12 cellular contexts compared by ENCODE assay signal in genomic region chr7:92421676-92422435, GRCh38. TPM values are rescaled to one million over a fixed set of nuclear protein-coding genes. Genes with fewer than 3 reads are reported as not detected.
A peak's percentile ranks its signal among the peaks of the same experiment; 100 is the strongest.
DNase-seq lines count a peak whose midpoint lies in the region; ATAC-seq and TF ChIP-seq lines count a peak whose summit lies in the region.
"Had no signal": no experiment of that assay in that cellular context is flagged by ENCODE, and none has a peak within 500 bp of the region (broad histone marks: within the 10 kb centered on the region; RNA-seq: fewer than 3 reads in every experiment).

No MANE protein-coding gene starts in this region.

- H3K4me3 Mint-ChIP-seq in stimulated activated memory B cell treated with anti-CD40 and anti-IgM and Interleukin-4, amounts not matched to agents 10 μg/mL and 1 μg/mL and 100 μg/mL, for 72 hours = no peak overlapping the region
- no peak overlapping the region for H3K4me3 Mint-ChIP-seq in CD14-positive monocyte
- H3K4me3 Mint-ChIP-seq: activated naive CD4-positive, alpha-beta T cell treated with anti-CD3 and anti-CD28 coated beads, Interleukin-2, amount 50 U/mL, for 24 hours had no signal

- H2BK120ac ChIP-seq in neuronal stem cell (ENCODE audit: low read depth, low read length) = no peak overlapping the region

- H3K4ac ChIP-seq in neuronal stem cell (ENCODE audit: low read length) = no peak overlapping the region

- TF ChIP-seq CTCF in CD14-positive monocyte (IDR thresholded peaks at IDR 0.05) = no peak

- peaks cover 0 to 3% (median 0%) of the 10 kb centered on the region in 3 experiments for H3K27me3 ChIP-seq in neuronal stem cell (ENCODE audit: control insufficient read depth in 3 of 3, insufficient read depth in 3 of 3, low read depth in 1 of 3, low read length in 3 of 3)
- H3K27me3 ChIP-seq: transverse colon had no signal

- no peak overlapping the region for H3K27ac ChIP-seq in neuronal stem cell (replicated peaks; ENCODE audit: low read length)
- H3K27ac ChIP-seq: 22Rv1 had no signal

- no CpG with 5 or more reads among the region's 5 CpGs for WGBS in neuronal stem cell (ENCODE audit: extremely low coverage in 2 of 2, insufficient read length in 2 of 2, insufficient replicate concordance in 1 of 2), 2 donors

- H3K79me1 ChIP-seq in neuronal stem cell (ENCODE audit: low read depth, low read length) = no peaks in the 10 kb centered on the region

- H3K36me3 Mint-ChIP-seq in stimulated activated memory B cell treated with anti-CD40 and anti-IgM and Interleukin-4, amounts not matched to agents 10 μg/mL and 1 μg/mL and 100 μg/mL, for 72 hours = no peaks in the 10 kb centered on the region
- no peaks in the 10 kb centered on the region for H3K36me3 Mint-ChIP-seq in CD14-positive monocyte
- H3K36me3 Mint-ChIP-seq: activated naive CD4-positive, alpha-beta T cell treated with anti-CD3 and anti-CD28 coated beads, Interleukin-2, amount 50 U/mL, for 24 hours had no signal

- no peak overlapping the region for H2BK12ac ChIP-seq in neuronal stem cell (ENCODE audit: low read length)

- H3K36me3 ChIP-seq in neuronal stem cell (replicated peaks in 1 of 2; ENCODE audit: control insufficient read depth in 2 of 2, insufficient read depth in 2 of 2, low read length in 2 of 2) = no peaks in the 10 kb centered on the region
- H3K36me3 ChIP-seq: transverse colon had no signal

- no peak overlapping the region for H3K18ac ChIP-seq in neuronal stem cell (ENCODE audit: low read length)

- peaks cover 7% of the 10 kb centered on the region for H3K27me3 Mint-ChIP-seq in stimulated activated memory B cell treated with anti-CD40 and anti-IgM and Interleukin-4, amounts not matched to agents 10 μg/mL and 1 μg/mL and 100 μg/mL, for 72 hours
- H3K27me3 Mint-ChIP-seq in CD14-positive monocyte (ENCODE audit: low read depth in 3 of 3) = peaks cover 2 to 6% (median 5%) of the 10 kb centered on the region in 3 donors

- H2BK5ac ChIP-seq in neuronal stem cell (ENCODE audit: low read length) = no peak overlapping the region

- DNase-seq in DMS 273 (lab: John Stamatoyannopoulos, UW; ENCODE audit: unreplicated experiment) (peak; percentile 51), DMS 273 treated with DMSO at 0.1 percent for 48 hours (lab: John Stamatoyannopoulos, UW) (no peak), NCI-H2081 (lab: John Stamatoyannopoulos, UW) (peak; percentile 69 to 87), SKM-1 (lab: John Stamatoyannopoulos, UW; ENCODE audit: unreplicated experiment) (peak; percentile 30), neuronal stem cell (ENCODE audit: low spot score) (no peak), CD14-positive monocyte (ENCODE audit: low spot score) (no peak)
- DNase-seq: activated CD4-positive, alpha-beta T cell treated with anti-CD3 and anti-CD28 coated beads, Interleukin-2, amount 50 U/mL, for 4 hours; transverse colon had no signal

- peak overlapping the region; percentile 53 for H2AFZ ChIP-seq in neuronal stem cell (ENCODE audit: low read length)

- intact Hi-C loops in CD14-positive monocyte (cut with micrococcal nuclease) = no loop called here

- H3K23ac ChIP-seq in neuronal stem cell (ENCODE audit: low read depth, low read length, poor library complexity) = no peak overlapping the region

- no peak overlapping the region for H4K8ac ChIP-seq in neuronal stem cell (ENCODE audit: low read depth, low read length)

- H3K4me2 ChIP-seq in neuronal stem cell (ENCODE audit: insufficient read depth, low read length, poor library complexity, severe bottlenecking) = no peak overlapping the region

- H3K4me1 ChIP-seq in neuronal stem cell (ENCODE audit: control insufficient read depth in 2 of 2, insufficient read depth in 1 of 2, low read depth in 1 of 2, low read length in 2 of 2) = peaks cover 3% of the 10 kb centered on the region in 2 donors

- no peak overlapping the region for H3K4me3 ChIP-seq in neuronal stem cell (ENCODE audit: low read length in 2 of 2)
- H3K4me3 ChIP-seq: transverse colon had no signal

- no peak overlapping the region for H2AK5ac ChIP-seq in neuronal stem cell (ENCODE audit: low read depth, low read length)

- peak overlapping the region; percentile 16 for H2BK15ac ChIP-seq in neuronal stem cell (ENCODE audit: low read length)

- no peak overlapping the region for H3K14ac ChIP-seq in neuronal stem cell (ENCODE audit: low read length)

- peaks cover 0 to 3% of the 10 kb centered on the region in 2 donors for H3K9me3 ChIP-seq in neuronal stem cell (replicated peaks in 1 of 2; ENCODE audit: control insufficient read depth in 2 of 2, insufficient read depth in 1 of 2, low read depth in 1 of 2, low read length in 2 of 2)
- H3K9me3 ChIP-seq: transverse colon had no signal

- no peak overlapping the region for H4K91ac ChIP-seq in neuronal stem cell (ENCODE audit: low read depth, low read length, poor library complexity)

- H3K9me3 Mint-ChIP-seq in stimulated activated memory B cell treated with anti-CD40 and anti-IgM and Interleukin-4, amounts not matched to agents 10 μg/mL and 1 μg/mL and 100 μg/mL, for 72 hours = no peaks in the 10 kb centered on the region
- H3K9me3 Mint-ChIP-seq in CD14-positive monocyte = peaks cover 0 to 2% (median 0%) of the 10 kb centered on the region in 7 donors
- H3K9me3 Mint-ChIP-seq: activated naive CD4-positive, alpha-beta T cell treated with anti-CD3 and anti-CD28 coated beads, Interleukin-2, amount 50 U/mL, for 24 hours had no signal

- H3K4me1 Mint-ChIP-seq in stimulated activated memory B cell treated with anti-CD40 and anti-IgM and Interleukin-4, amounts not matched to agents 10 μg/mL and 1 μg/mL and 100 μg/mL, for 72 hours = peaks cover 6% of the 10 kb centered on the region
- peaks cover 32% of the 10 kb centered on the region for H3K4me1 Mint-ChIP-seq in CD14-positive monocyte

- no peak overlapping the region for H3K27ac Mint-ChIP-seq in stimulated activated memory B cell treated with anti-CD40 and anti-IgM and Interleukin-4, amounts not matched to agents 10 μg/mL and 1 μg/mL and 100 μg/mL, for 72 hours
- no peak overlapping the region for H3K27ac Mint-ChIP-seq in CD14-positive monocyte
- H3K27ac Mint-ChIP-seq: activated naive CD4-positive, alpha-beta T cell treated with anti-CD3 and anti-CD28 coated beads, Interleukin-2, amount 50 U/mL, for 24 hours had no signal

- no peak for ATAC-seq in stimulated activated memory B cell treated with anti-CD40 and anti-IgM and Interleukin-4, amounts not matched to agents 10 μg/mL and 1 μg/mL and 100 μg/mL, for 72 hours
- no peak for ATAC-seq in HG03135 (IDR thresholded peaks at IDR 0.05; ENCODE audit: unreplicated experiment)

- no peak overlapping the region for H3K9ac ChIP-seq in neuronal stem cell (ENCODE audit: low read depth, low read length, poor library complexity)

RNA-seq across cellular contexts. Expression of gene GATAD1, which starts 25.4 kb away (rescaled TPM):
- 41.4 TPM for polyA plus RNA-seq in neuronal stem cell (2013, experiment 1 of 2)
- 44.8 TPM for polyA plus RNA-seq in neuronal stem cell (2013, experiment 2 of 2)
- polyA plus RNA-seq in CD14-positive monocyte = 1 to 10 TPM; 6.6 to 7.6 TPM

RNA-seq across cellular contexts. Expression of gene ERVW-1, which starts 55.9 kb away (rescaled TPM):
- not detected for polyA plus RNA-seq in neuronal stem cell (2013, experiment 1 of 2)
- not detected for polyA plus RNA-seq in neuronal stem cell (2013, experiment 2 of 2)
- not detected for polyA plus RNA-seq in CD14-positive monocyte

Comparison
In these comparisons a context has a peak if more than half of its experiments do, and no peak if none do; other contexts are left out.
1. DNase-seq: peak in DMS 273 (single experiment), NCI-H2081 (2 of 2) and SKM-1 (single experiment); none in DMS 273 treated with DMSO at 0.1 percent for 48 hours (single experiment), neuronal stem cell (single experiment) and CD14-positive monocyte (single experiment).